Comparison of ENCODE assay signal across 11 cellular contexts in genomic region chr15:99568548-99569352, GRCh38. TPM values are rescaled to one million over a fixed set of nuclear protein-coding genes. Genes with fewer than 3 reads are reported as not detected.
A peak's percentile ranks its signal among the peaks of the same experiment; 100 is the strongest.
DNase-seq lines count a peak whose midpoint lies in the region; ATAC-seq and TF ChIP-seq lines count a peak whose summit lies in the region.
"Had no signal": no experiment of that assay in that cellular context is flagged by ENCODE, and none has a peak within 500 bp of the region (broad histone marks: within the 10 kb centered on the region; RNA-seq: fewer than 3 reads in every experiment).

No MANE protein-coding gene starts in this region.

- peaks cover 30% of the 10 kb centered on the region for H3K4me1 ChIP-seq in HUES6 (ENCODE audit: control insufficient read depth, insufficient read depth, low read length)
- H3K4me1 ChIP-seq in endocrine pancreas (ENCODE audit: control insufficient read depth, insufficient read depth, low read length), result peaks cover 11% of the 10 kb centered on the region
- peaks cover 29 to 34% of the 10 kb centered on the region in 2 experiments for H3K4me1 ChIP-seq in neutrophil (ENCODE audit: control insufficient read depth in 1 of 2, insufficient read depth in 1 of 2, low read depth in 1 of 2, low read length in 1 of 2)

- ATAC-seq in activated T-helper 17 cell treated with anti-CD3 and anti-CD28 coated beads, Interleukin-2, amount 50 U/mL, for 72 hours (replicated peaks), result no peak

- H3K9ac ChIP-seq in HUES6 (ENCODE audit: low read length) (no peak overlapping the region), endocrine pancreas (ENCODE audit: control insufficient read depth, insufficient read depth, low read length) (no peak overlapping the region)

- H3K36me3 Mint-ChIP-seq in activated T-helper 17 cell treated with anti-CD3 and anti-CD28 coated beads, Interleukin-2, amount 50 U/mL, for 72 hours (ENCODE audit: low read depth), result peaks cover 10% of the 10 kb centered on the region

- H3K4me3 Mint-ChIP-seq in activated T-helper 17 cell treated with anti-CD3 and anti-CD28 coated beads, Interleukin-2, amount 50 U/mL, for 72 hours, result no peak overlapping the region

- no peaks in the 10 kb centered on the region for H3K36me3 ChIP-seq in HUES6 (ENCODE audit: control insufficient read depth, insufficient read depth, low read length)
- H3K36me3 ChIP-seq in endocrine pancreas (ENCODE audit: control insufficient read depth, insufficient read depth, low read length), result no peaks in the 10 kb centered on the region
- H3K36me3 ChIP-seq in neutrophil, result no peaks in the 10 kb centered on the region

- no peak for TF ChIP-seq CTCF in neutrophil (IDR thresholded peaks at IDR 0.05)
- no peak for TF ChIP-seq CTCF in GM10266 (IDR thresholded peaks at IDR 0.05; ENCODE audit: control insufficient read depth, insufficient read depth, low read depth, missing control alignments)

- H3K27me3 ChIP-seq in HUES6 (ENCODE audit: control insufficient read depth, insufficient read depth, low read length) (no peaks in the 10 kb centered on the region), endocrine pancreas (ENCODE audit: control insufficient read depth, insufficient read depth, low read length) (no peaks in the 10 kb centered on the region), neutrophil (no peaks in the 10 kb centered on the region)

- H3K27ac ChIP-seq in HUES6 (ENCODE audit: low read depth, low read length) (no peak overlapping the region), neutrophil (peak overlapping the region; percentile 6)

- peaks cover 19% of the 10 kb centered on the region for H3K4me1 Mint-ChIP-seq in activated T-helper 17 cell treated with anti-CD3 and anti-CD28 coated beads, Interleukin-2, amount 50 U/mL, for 72 hours

- H3K27ac Mint-ChIP-seq in activated T-helper 17 cell treated with anti-CD3 and anti-CD28 coated beads, Interleukin-2, amount 50 U/mL, for 72 hours, result no peak overlapping the region

- no peaks in the 10 kb centered on the region for H3K27me3 Mint-ChIP-seq in activated T-helper 17 cell treated with anti-CD3 and anti-CD28 coated beads, Interleukin-2, amount 50 U/mL, for 72 hours

- peak overlapping the region; percentile 24; the same call in 1 of the 2 replicates for H3K4me3 ChIP-seq in HUES6 (ENCODE audit: low read depth, low read length)
- H3K4me3 ChIP-seq in endocrine pancreas (ENCODE audit: control insufficient read depth, insufficient read depth, low read length), result peak overlapping the region; percentile 99
- no peak overlapping the region for H3K4me3 ChIP-seq in neutrophil (ENCODE audit: low read depth in 1 of 2, low read length in 1 of 2)

- DNase-seq in CD1c-positive myeloid dendritic cell (ENCODE audit: extremely low spot score) (peak; percentile 8), DMS153 treated with DMSO at 0.1 percent for 48 hours (lab: John Stamatoyannopoulos, UW; ENCODE audit: unreplicated experiment) (no peak), GM10266 (ENCODE audit: extremely low spot score) (no peak), NCI-H1417 (lab: John Stamatoyannopoulos, UW) (no peak)
- DNase-seq: DMS79; NCI-H1436 treated with DMSO at 0.1 percent for 48 hours; stimulated activated CD4-positive, alpha-beta T cell treated with anti-CD3 and anti-CD28 coated beads, Interleukin-4, amount 100 ng/mL, for 1 hour had no signal

- no peaks in the 10 kb centered on the region for H3K9me3 Mint-ChIP-seq in activated T-helper 17 cell treated with anti-CD3 and anti-CD28 coated beads, Interleukin-2, amount 50 U/mL, for 72 hours

- no peaks in the 10 kb centered on the region for H3K9me3 ChIP-seq in HUES6 (ENCODE audit: control insufficient read depth, insufficient read depth, low read depth, low read length)
- H3K9me3 ChIP-seq in endocrine pancreas (ENCODE audit: control insufficient read depth, low read length), result no peaks in the 10 kb centered on the region
- H3K9me3 ChIP-seq in neutrophil, result no peaks in the 10 kb centered on the region

RNA-seq across cellular contexts. Expression of gene MEF2A, which starts 3.0 kb away (rescaled TPM):
- total RNA-seq in activated T-helper 17 cell treated with anti-CD3 and anti-CD28 coated beads, Interleukin-2, amount 50 U/mL, for 72 hours, result 10 to 100 TPM; 15.7 to 18.3 TPM

Comparison
In these comparisons a context has a peak if more than half of its experiments do, and no peak if none do; other contexts are left out.
1. H3K4me3 ChIP-seq: peak in HUES6 (single experiment) and endocrine pancreas (single experiment); none in neutrophil (0 of 2).